Comparison of ENCODE assay signal across 28 cellular contexts in the genomic region with DNA sequence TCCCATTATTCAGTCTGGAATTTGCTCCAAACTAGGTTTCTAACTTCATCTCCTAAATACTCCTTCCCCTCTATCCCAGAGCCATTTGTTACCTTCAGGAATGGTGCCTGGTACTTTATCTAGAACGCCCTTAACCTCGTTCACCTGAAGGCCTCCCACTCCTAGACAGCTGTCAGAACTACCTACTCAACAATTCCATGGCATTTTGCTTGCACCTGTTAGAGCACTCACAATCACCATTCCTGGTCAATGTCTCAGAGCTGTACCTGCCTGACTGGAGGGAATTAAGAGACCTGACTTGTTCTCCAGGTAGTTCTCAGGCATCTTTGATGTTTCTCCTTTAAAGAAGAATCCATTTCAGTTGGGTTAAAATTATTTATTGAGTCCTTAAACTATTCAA.
DNase-seq lines count a peak whose midpoint lies in the region; ATAC-seq, FAIRE-seq and TF ChIP-seq lines count a peak whose summit lies in the region.
"Had no signal": no experiment of that assay in that cellular context is flagged by ENCODE, and none has a peak within 500 bp of the region (broad histone marks: within the 10 kb centered on the region; RNA-seq: fewer than 3 reads in every experiment).

No MANE protein-coding gene starts in this region.

- intact Hi-C loops in PC-9 (cut with micrococcal nuclease; ENCODE audit: unreplicated experiment) = no loop called here
- intact Hi-C loops in pancreas (cut with DNase I) = loop anchor here in 1 of 3 donors (10.0 kb wide), 1 partner anchor 53 kb away; no protein-coding TSS in a partner anchor
- intact Hi-C loops in vagina (cut with DNase I) = no loop called here
- intact Hi-C loops in activated CD8-positive, alpha-beta T cell treated with anti-CD3 and anti-CD28 coated beads for 36 hours (cut with micrococcal nuclease) = no loop called here

- H3K27me3 Mint-ChIP-seq in activated CD8-positive, alpha-beta T cell treated with anti-CD3 and anti-CD28 coated beads for 36 hours = peaks cover 7% of the 10 kb centered on the region
- peaks cover 7 to 8% of the 10 kb centered on the region in 2 donors for H3K27me3 Mint-ChIP-seq in stimulated activated naive B cell treated with anti-CD40 and anti-IgM and Interleukin-4, amounts not matched to agents 10 μg/mL and 1 μg/mL and 100 μg/mL, for 72 hours

- H4K20me1 ChIP-seq in PC-9 (ENCODE audit: insufficient read depth) = no peaks in the 10 kb centered on the region

- H3K4me3 ChIP-seq in PC-9 (no peak overlapping the region), coronary artery (no peak overlapping the region), pancreas (no peak overlapping the region), vagina (no peak overlapping the region)
- H3K4me3 ChIP-seq: gastrocnemius medialis, HAP-1, left ventricle myocardium inferior had no signal

- H3K9me3 Mint-ChIP-seq in activated CD8-positive, alpha-beta T cell treated with anti-CD3 and anti-CD28 coated beads for 36 hours = no peaks in the 10 kb centered on the region
- no peaks in the 10 kb centered on the region for H3K9me3 Mint-ChIP-seq in stimulated activated naive B cell treated with anti-CD40 and anti-IgM and Interleukin-4, amounts not matched to agents 10 μg/mL and 1 μg/mL and 100 μg/mL, for 72 hours
- H3K9me3 Mint-ChIP-seq: activated naive CD8-positive, alpha-beta T cell treated with anti-CD3 and anti-CD28 coated beads, Interleukin-2, amount 10 ng/mL, durations not matched to agents 7 days and 5 days; natural killer cell; stimulated activated naive CD8-positive, alpha-beta T cell treated with anti-CD3 and anti-CD28 coated beads, Interleukin-15, amount 100 ng/mL, for 72 hours had no signal

- POLR2A ChIA-PET in PC-9 (lab: Charles Lee; ENCODE audit: unreplicated experiment) = no interaction called here
- POLR2A ChIA-PET in activated CD8-positive, alpha-beta T cell treated with anti-CD3 and anti-CD28 coated beads for 36 hours (lab: Charles Lee) = no interaction called here

- H3K27ac ChIP-seq in PC-9 (peak overlapping the region; percentile 99), coronary artery (peak overlapping the region; percentile 75 to 76), pancreas (peak overlapping the region in 3 of 4 donors; percentile 60 to 84 (median 79)), vagina (peak overlapping the region; percentile 64)

- DNase-seq in PC-9 = peak in 1 of 2 experiments; percentile 65
- no peak for DNase-seq in coronary artery (ENCODE audit: low spot score)
- DNase-seq in pancreas = no peak
- no peak for DNase-seq in vagina (ENCODE audit: extremely low spot score in 2 of 2)
- DNase-seq in activated CD8-positive, alpha-beta T cell treated with anti-CD3 and anti-CD28 coated beads for 36 hours = no peak
- DNase-seq in stimulated activated naive B cell treated with anti-CD40 and anti-IgM and Interleukin-4, amounts not matched to agents 10 μg/mL and 1 μg/mL and 100 μg/mL, for 72 hours = no peak
- DNase-seq: activated CD4-positive, CD25-positive, alpha-beta regulatory T cell treated with anti-CD3 and anti-CD28 coated beads, Interleukin-2, amount 50 U/mL, for 72 hours; activated CD8-positive, alpha-beta memory T cell treated with anti-CD3 and anti-CD28 coated beads for 24 hours; activated effector memory CD4-positive, alpha-beta T cell treated with Interleukin-2 at 50 U/mL for 16 hours; activated naive CD8-positive, alpha-beta T cell treated with anti-CD3 and anti-CD28 coated beads, Interleukin-2, amount 10 ng/mL, durations not matched to agents 7 days and 5 days; effector CD4-positive, alpha-beta T cell; gastrocnemius medialis; hypothalamus; immature natural killer cell; left ventricle myocardium inferior; midbrain; natural killer cell; NCI-H1092 treated with DMSO at 0.1 percent for 48 hours; NCI-H1930; NCI-H2227 treated with DMSO at 0.1 percent for 48 hours; NCI-H748 treated with DMSO at 0.1 percent for 48 hours; SK-N-SH; stimulated activated naive CD8-positive, alpha-beta T cell treated with anti-CD3 and anti-CD28 coated beads, Interleukin-15, amount 100 ng/mL, for 72 hours; T-helper 17 cell had no signal

- peak overlapping the region; percentile 70 for H3K4me2 ChIP-seq in PC-9
- H3K4me2 ChIP-seq: SK-N-SH had no signal

- H3K4me3 Mint-ChIP-seq in activated CD8-positive, alpha-beta T cell treated with anti-CD3 and anti-CD28 coated beads for 36 hours = no peak overlapping the region
- no peak overlapping the region for H3K4me3 Mint-ChIP-seq in stimulated activated naive B cell treated with anti-CD40 and anti-IgM and Interleukin-4, amounts not matched to agents 10 μg/mL and 1 μg/mL and 100 μg/mL, for 72 hours
- H3K4me3 Mint-ChIP-seq: activated naive CD8-positive, alpha-beta T cell treated with anti-CD3 and anti-CD28 coated beads, Interleukin-2, amount 10 ng/mL, durations not matched to agents 7 days and 5 days; CD14-positive monocyte; immature natural killer cell; natural killer cell; stimulated activated naive CD8-positive, alpha-beta T cell treated with anti-CD3 and anti-CD28 coated beads, Interleukin-15, amount 100 ng/mL, for 72 hours; T-helper 17 cell had no signal

- peaks cover 11% of the 10 kb centered on the region for H3K79me2 ChIP-seq in PC-9 (ENCODE audit: low read depth)

- H3K36me3 ChIP-seq in PC-9 (ENCODE audit: low read depth) (no peaks in the 10 kb centered on the region), pancreas (no peaks in the 10 kb centered on the region), vagina (no peaks in the 10 kb centered on the region)
- H3K36me3 ChIP-seq: gastrocnemius medialis, HAP-1, left ventricle myocardium inferior had no signal

- H3K36me3 Mint-ChIP-seq in activated CD8-positive, alpha-beta T cell treated with anti-CD3 and anti-CD28 coated beads for 36 hours (ENCODE audit: low read depth) = no peaks in the 10 kb centered on the region
- no peaks in the 10 kb centered on the region for H3K36me3 Mint-ChIP-seq in stimulated activated naive B cell treated with anti-CD40 and anti-IgM and Interleukin-4, amounts not matched to agents 10 μg/mL and 1 μg/mL and 100 μg/mL, for 72 hours
- H3K36me3 Mint-ChIP-seq: activated naive CD8-positive, alpha-beta T cell treated with anti-CD3 and anti-CD28 coated beads, Interleukin-2, amount 10 ng/mL, durations not matched to agents 7 days and 5 days; CD14-positive monocyte; immature natural killer cell; natural killer cell had no signal

- H2AFZ ChIP-seq in PC-9 = no peak overlapping the region

- 36 to 40% methylated on average over 2 of the region's 2 CpGs for WGBS in pancreas, 2 donors

- no peaks in the 10 kb centered on the region for H3K27me3 ChIP-seq in PC-9 (ENCODE audit: insufficient read depth, low read depth)
- no peaks in the 10 kb centered on the region for H3K27me3 ChIP-seq in pancreas
- H3K27me3 ChIP-seq in vagina = no peaks in the 10 kb centered on the region
- H3K27me3 ChIP-seq: gastrocnemius medialis had no signal

- H3K4me1 ChIP-seq in PC-9 (replicated peaks; ENCODE audit: insufficient read depth) (peaks cover 60% of the 10 kb centered on the region), pancreas (peaks cover 28 to 29% (median 28%) of the 10 kb centered on the region in 3 donors), vagina (peaks cover 49% of the 10 kb centered on the region)
- H3K4me1 ChIP-seq: HAP-1 had no signal

- ATAC-seq in pancreas (peak; percentile 15 to 43 (median 22)), GM19467 (IDR thresholded peaks at IDR 0.05; ENCODE audit: unreplicated experiment) (no peak)
- no peak for ATAC-seq in activated CD8-positive, alpha-beta T cell treated with anti-CD3 and anti-CD28 coated beads for 36 hours
- no peak for ATAC-seq in stimulated activated naive B cell treated with anti-CD40 and anti-IgM and Interleukin-4, amounts not matched to agents 10 μg/mL and 1 μg/mL and 100 μg/mL, for 72 hours (replicated peaks)
- ATAC-seq: gastrocnemius medialis; natural killer cell; stimulated activated naive CD8-positive, alpha-beta T cell treated with anti-CD3 and anti-CD28 coated beads, Interleukin-15, amount 100 ng/mL, for 72 hours; T-helper 17 cell had no signal

- H3K9me2 ChIP-seq in PC-9 (ENCODE audit: insufficient read depth) = no peaks in the 10 kb centered on the region
- H3K9me2 ChIP-seq: SK-N-SH had no signal

- TF ChIP-seq CTCF in PC-9 (conservative IDR thresholded peaks at IDR 0.05) = no peak
- no peak for TF ChIP-seq CTCF in coronary artery (IDR thresholded peaks at IDR 0.05)
- no peak for TF ChIP-seq CTCF in pancreas (IDR thresholded peaks at IDR 0.05)
- TF ChIP-seq CTCF in vagina (IDR thresholded peaks at IDR 0.05) = no peak
- TF ChIP-seq CTCF in activated CD8-positive, alpha-beta T cell treated with anti-CD3 and anti-CD28 coated beads for 36 hours (IDR thresholded peaks at IDR 0.05) = no peak

- no peaks in the 10 kb centered on the region for H3K4me1 Mint-ChIP-seq in activated CD8-positive, alpha-beta T cell treated with anti-CD3 and anti-CD28 coated beads for 36 hours (ENCODE audit: low read depth)
- no peaks in the 10 kb centered on the region for H3K4me1 Mint-ChIP-seq in stimulated activated naive B cell treated with anti-CD40 and anti-IgM and Interleukin-4, amounts not matched to agents 10 μg/mL and 1 μg/mL and 100 μg/mL, for 72 hours
- H3K4me1 Mint-ChIP-seq: activated naive CD8-positive, alpha-beta T cell treated with anti-CD3 and anti-CD28 coated beads, Interleukin-2, amount 10 ng/mL, durations not matched to agents 7 days and 5 days; CD14-positive monocyte; natural killer cell; stimulated activated naive CD8-positive, alpha-beta T cell treated with anti-CD3 and anti-CD28 coated beads, Interleukin-15, amount 100 ng/mL, for 72 hours; T-helper 17 cell had no signal

- no peak for FAIRE-seq in pancreas (lab: Jason Lieb, UNC)
- FAIRE-seq: GM18507 had no signal

- no TSS peak for BruUV-seq in PC-9 (replicated peaks; lab: Mats Ljungman, UMichigan)

- H3K9me3 ChIP-seq in PC-9 (ENCODE audit: insufficient read depth, low read depth) (no peaks in the 10 kb centered on the region), pancreas (no peaks in the 10 kb centered on the region), vagina (no peaks in the 10 kb centered on the region)
- H3K9me3 ChIP-seq: gastrocnemius medialis, HAP-1, left ventricle myocardium inferior, SK-N-SH had no signal

- peaks cover 30% of the 10 kb centered on the region for H3F3A ChIP-seq in PC-9 (ENCODE audit: insufficient read depth, low read depth)

- no peak for TF ChIP-seq POLR2A in vagina (IDR thresholded peaks at IDR 0.05)

- H3K27ac Mint-ChIP-seq in activated CD8-positive, alpha-beta T cell treated with anti-CD3 and anti-CD28 coated beads for 36 hours = no peak overlapping the region
- no peak overlapping the region for H3K27ac Mint-ChIP-seq in stimulated activated naive B cell treated with anti-CD40 and anti-IgM and Interleukin-4, amounts not matched to agents 10 μg/mL and 1 μg/mL and 100 μg/mL, for 72 hours
- H3K27ac Mint-ChIP-seq: activated naive CD8-positive, alpha-beta T cell treated with anti-CD3 and anti-CD28 coated beads, Interleukin-2, amount 10 ng/mL, durations not matched to agents 7 days and 5 days; CD14-positive monocyte; immature natural killer cell; natural killer cell; stimulated activated naive CD8-positive, alpha-beta T cell treated with anti-CD3 and anti-CD28 coated beads, Interleukin-15, amount 100 ng/mL, for 72 hours; T-helper 17 cell had no signal

- CTCF ChIA-PET in PC-9 (lab: Charles Lee) = no interaction called here
- CTCF ChIA-PET in activated CD8-positive, alpha-beta T cell treated with anti-CD3 and anti-CD28 coated beads for 36 hours (lab: Charles Lee) = interaction anchor here (1.2 kb wide), 1 partner anchor 171 kb away, joined by 4 read pairs; no protein-coding TSS in a partner anchor

Comparison
In these comparisons a context has a peak if more than half of its experiments do, and no peak if none do; other contexts are left out.
1. ATAC-seq: peak in pancreas (4 of 4); none in GM19467 (single experiment), activated CD8-positive, alpha-beta T cell treated with anti-CD3 and anti-CD28 coated beads for 36 hours (single experiment) and stimulated activated naive B cell treated with anti-CD40 and anti-IgM and Interleukin-4, amounts not matched to agents 10 μg/mL and 1 μg/mL and 100 μg/mL, for 72 hours (0 of 2).
2. Peak in every context shown above with its lines, with median percentiles within 50 percentile points of each other: H3K27ac ChIP-seq.